Comparison of ENCODE assay signal across 25 cellular contexts in genomic region chr6:88866856-88867255, GRCh38.
"Had no signal": no experiment of that assay in that cellular context is flagged by ENCODE, and none has a peak within 500 bp of the region (broad histone marks: within the 10 kb centered on the region; RNA-seq: fewer than 3 reads in every experiment).

No MANE protein-coding gene starts in this region.

- H3K4me1 ChIP-seq: adrenal gland had no signal

- H3K27ac Mint-ChIP-seq: activated B cell treated with CpG ODN at 0.5 μM for 24 hours; activated CD4-positive, alpha-beta T cell treated with anti-CD3 and anti-CD28 coated beads, Interleukin-2, amount 10 ng/mL, durations not matched to agents 24 days and 14 days; activated CD8-positive, alpha-beta memory T cell treated with anti-CD3 and anti-CD28 coated beads, Interleukin-2, amount 10 ng/mL, durations not matched to agents 7 days and 5 days; activated naive CD8-positive, alpha-beta T cell treated with anti-CD3 and anti-CD28 coated beads, Interleukin-2, amount 10 ng/mL, durations not matched to agents 7 days and 5 days had no signal

- H3K27me3 ChIP-seq: adrenal gland, brain microvascular endothelial cell, cardiac muscle cell, SJSA1 had no signal

- H3K36me3 ChIP-seq: adrenal gland, brain microvascular endothelial cell, cardiac muscle cell had no signal

- DNase-seq: activated B cell treated with CpG ODN at 0.5 μM for 24 hours; activated CD4-positive, alpha-beta T cell treated with anti-CD3 and anti-CD28 coated beads for 1 hour; activated CD4-positive, alpha-beta T cell treated with anti-CD3 and anti-CD28 coated beads, Interleukin-2, amount 10 ng/mL, durations not matched to agents 24 days and 14 days; activated CD4-positive, alpha-beta T cell treated with anti-CD3 and anti-CD28 coated beads, Interleukin-2, amount 50 U/mL, for 48 hours; activated CD8-positive, alpha-beta memory T cell treated with anti-CD3 and anti-CD28 coated beads, Interleukin-2, amount 10 ng/mL, durations not matched to agents 7 days and 5 days; activated naive CD4-positive, alpha-beta T cell treated with anti-CD3 and anti-CD28 coated beads, Interleukin-2, amount 50 U/mL, for 16 hours; activated naive CD8-positive, alpha-beta T cell treated with anti-CD3 and anti-CD28 coated beads, Interleukin-2, amount 10 ng/mL, durations not matched to agents 7 days and 5 days; activated T-cell treated with anti-CD3 and anti-CD28 coated beads, Interleukin-2, amount 50 U/mL, for 4 hours; adrenal gland; anterior cingulate cortex; brain microvascular endothelial cell; KG1; MV-4-11; NCI-H1092 treated with DMSO at 0.1 percent for 48 hours; NCI-H1417 treated with DMSO at 0.1 percent for 48 hours; NCI-H1694; NCI-H2029 treated with DMSO at 0.1 percent for 48 hours; NCI-H446; NCI-H524; SHP77; SW 1271 had no signal

- H3K9me3 Mint-ChIP-seq: activated B cell treated with CpG ODN at 0.5 μM for 24 hours; activated CD4-positive, alpha-beta T cell treated with anti-CD3 and anti-CD28 coated beads, Interleukin-2, amount 10 ng/mL, durations not matched to agents 24 days and 14 days; activated naive CD8-positive, alpha-beta T cell treated with anti-CD3 and anti-CD28 coated beads, Interleukin-2, amount 10 ng/mL, durations not matched to agents 7 days and 5 days; activated T-cell treated with anti-CD3 and anti-CD28 coated beads, Interleukin-2, amount 50 U/mL, for 4 hours; IgD-negative memory B cell had no signal

- H3K4me3 Mint-ChIP-seq: activated B cell treated with CpG ODN at 0.5 μM for 24 hours; activated CD4-positive, alpha-beta T cell treated with anti-CD3 and anti-CD28 coated beads, Interleukin-2, amount 10 ng/mL, durations not matched to agents 24 days and 14 days; activated CD8-positive, alpha-beta memory T cell treated with anti-CD3 and anti-CD28 coated beads, Interleukin-2, amount 10 ng/mL, durations not matched to agents 7 days and 5 days; activated naive CD8-positive, alpha-beta T cell treated with anti-CD3 and anti-CD28 coated beads, Interleukin-2, amount 10 ng/mL, durations not matched to agents 7 days and 5 days; activated T-cell treated with anti-CD3 and anti-CD28 coated beads, Interleukin-2, amount 50 U/mL, for 4 hours had no signal

- H3K27ac ChIP-seq: adrenal gland, brain microvascular endothelial cell, cardiac muscle cell, SJSA1 had no signal

- H3K27me3 Mint-ChIP-seq: activated B cell treated with CpG ODN at 0.5 μM for 24 hours; activated CD4-positive, alpha-beta T cell treated with anti-CD3 and anti-CD28 coated beads, Interleukin-2, amount 10 ng/mL, durations not matched to agents 24 days and 14 days; activated CD8-positive, alpha-beta memory T cell treated with anti-CD3 and anti-CD28 coated beads, Interleukin-2, amount 10 ng/mL, durations not matched to agents 7 days and 5 days; activated naive CD8-positive, alpha-beta T cell treated with anti-CD3 and anti-CD28 coated beads, Interleukin-2, amount 10 ng/mL, durations not matched to agents 7 days and 5 days; IgD-negative memory B cell had no signal

- ATAC-seq: activated CD8-positive, alpha-beta memory T cell treated with anti-CD3 and anti-CD28 coated beads, Interleukin-2, amount 10 ng/mL, durations not matched to agents 7 days and 5 days; activated T-cell treated with anti-CD3 and anti-CD28 coated beads, Interleukin-2, amount 50 U/mL, for 4 hours; SK-N-SH treated with all-trans-retinoic acid at 6 μM for 48 hours had no signal

- H3K9me3 ChIP-seq: adrenal gland, SJSA1 had no signal

- H3K4me3 ChIP-seq: adrenal gland, cardiac muscle cell, SJSA1 had no signal
